8 cellular contexts compared by ENCODE assay signal in the genomic region with DNA sequence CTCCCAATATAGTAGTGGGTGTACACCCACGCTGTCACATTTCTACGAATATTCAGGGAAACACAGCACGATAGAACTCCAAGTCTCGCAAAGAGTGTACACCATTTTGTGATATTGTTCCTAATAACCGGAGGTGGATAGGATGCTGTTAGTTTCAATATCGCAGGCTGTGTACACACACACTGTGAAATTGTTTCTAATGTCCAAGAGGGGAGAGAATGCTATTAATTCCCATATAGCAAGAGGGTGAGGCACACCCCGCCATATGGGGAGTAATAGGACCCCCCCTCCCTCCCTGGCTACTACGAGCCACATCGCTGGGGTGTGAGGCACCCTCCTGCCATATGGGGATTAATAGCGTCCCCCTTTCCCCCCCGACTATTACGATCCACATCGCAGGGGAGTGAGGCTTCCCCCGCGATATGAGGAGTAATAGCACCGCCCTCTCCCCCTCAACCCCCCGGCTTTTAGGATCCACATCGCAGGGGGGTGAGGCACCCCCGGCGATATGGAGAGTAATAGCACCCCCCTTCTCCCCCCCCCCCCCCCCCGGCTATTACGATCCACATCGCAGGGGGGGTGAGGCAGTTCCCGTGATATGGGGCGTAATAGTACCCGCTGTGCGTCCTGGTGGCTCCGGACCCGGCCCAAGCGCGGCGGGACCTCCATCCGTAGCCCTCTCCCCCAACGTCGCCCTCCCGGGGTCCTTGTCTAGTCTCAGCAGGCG. TPM values are rescaled to one million over a fixed set of nuclear protein-coding genes. Genes with fewer than 3 reads are reported as not detected.
A peak's percentile ranks its signal among the peaks of the same experiment; 100 is the strongest.
DNase-seq lines count a peak whose midpoint lies in the region; ATAC-seq and TF ChIP-seq lines count a peak whose summit lies in the region.

No MANE protein-coding gene starts in this region.

- H3K36me3 ChIP-seq in right atrium auricular region = no peaks in the 10 kb centered on the region

- ATAC-seq in GM19351 (IDR thresholded peaks at IDR 0.05; ENCODE audit: unreplicated experiment) = no peak

- peak overlapping the region; percentile 55 to 76 for H3K27ac ChIP-seq in right atrium auricular region

- DNase-seq in GM03348 (ENCODE audit: low spot score) = peak; percentile 5
- no peak for DNase-seq in right atrium auricular region (ENCODE audit: low spot score)
- peak; percentile 35 for DNase-seq in retina
- no peak for DNase-seq in NCI-H526 (lab: John Stamatoyannopoulos, UW)
- no peak for DNase-seq in activated CD4-positive, CD25-positive, alpha-beta regulatory T cell treated with anti-CD3 and anti-CD28 coated beads, Interleukin-2, amount 50 U/mL, for 72 hours
- DNase-seq in activated naive CD4-positive, alpha-beta T cell treated with anti-CD3 and anti-CD28 coated beads for 36 hours = no peak

- CTCF ChIA-PET in activated naive CD4-positive, alpha-beta T cell treated with anti-CD3 and anti-CD28 coated beads for 36 hours (lab: Charles Lee) = no interaction called here

- intact Hi-C loops in activated naive CD4-positive, alpha-beta T cell treated with anti-CD3 and anti-CD28 coated beads for 36 hours (cut with micrococcal nuclease) = no loop called here

- no peak for TF ChIP-seq CTCF in WI38 (IDR thresholded peaks at IDR 0.05; ENCODE audit: low read depth, low read length)
- TF ChIP-seq CTCF in right atrium auricular region (IDR thresholded peaks at IDR 0.05) = no peak

- peak overlapping the region; percentile 52 for H3K4me3 ChIP-seq in WI38 (ENCODE audit: low read depth, low read length)
- H3K4me3 ChIP-seq in right atrium auricular region = peak overlapping the region; percentile 51 to 64

- peaks cover 2% of the 10 kb centered on the region for H3K9me3 Mint-ChIP-seq in activated naive CD4-positive, alpha-beta T cell treated with anti-CD3 and anti-CD28 coated beads for 36 hours

- peaks cover 0 to 3% of the 10 kb centered on the region in 2 donors for H3K27me3 ChIP-seq in right atrium auricular region

- no peak overlapping the region for H3K27ac Mint-ChIP-seq in activated naive CD4-positive, alpha-beta T cell treated with anti-CD3 and anti-CD28 coated beads for 36 hours

- peaks cover 46% of the 10 kb centered on the region for H3K27me3 Mint-ChIP-seq in activated naive CD4-positive, alpha-beta T cell treated with anti-CD3 and anti-CD28 coated beads for 36 hours (ENCODE audit: low read depth)

- H3K4me3 Mint-ChIP-seq in activated naive CD4-positive, alpha-beta T cell treated with anti-CD3 and anti-CD28 coated beads for 36 hours = no peak overlapping the region

- H3K4me1 ChIP-seq in right atrium auricular region = peaks cover 0 to 9% of the 10 kb centered on the region in 2 donors

- no peaks in the 10 kb centered on the region for H3K9me3 ChIP-seq in right atrium auricular region

- H3K4me1 Mint-ChIP-seq in activated naive CD4-positive, alpha-beta T cell treated with anti-CD3 and anti-CD28 coated beads for 36 hours (ENCODE audit: low read depth) = peaks cover 2% of the 10 kb centered on the region

- no peaks in the 10 kb centered on the region for H3K36me3 Mint-ChIP-seq in activated naive CD4-positive, alpha-beta T cell treated with anti-CD3 and anti-CD28 coated beads for 36 hours (ENCODE audit: low read depth)

RNA-seq across cellular contexts. Expression of gene STK32A, which starts 0.6 kb away (rescaled TPM):
- under 1 TPM; 0.22 to 0.39 TPM for total RNA-seq in right atrium auricular region
- total RNA-seq in activated naive CD4-positive, alpha-beta T cell treated with anti-CD3 and anti-CD28 coated beads for 36 hours = not detected

Comparison
In these comparisons a context has a peak if more than half of its experiments do, and no peak if none do; other contexts are left out.
1. DNase-seq: peak in GM03348 (single experiment) and retina (single experiment); none in right atrium auricular region (single experiment), NCI-H526 (0 of 2), activated CD4-positive, CD25-positive, alpha-beta regulatory T cell treated with anti-CD3 and anti-CD28 coated beads, Interleukin-2, amount 50 U/mL, for 72 hours (single experiment) and activated naive CD4-positive, alpha-beta T cell treated with anti-CD3 and anti-CD28 coated beads for 36 hours (single experiment).